ENCODE assay signal across 21 cellular contexts in genomic region chr20:37309290-37309689, GRCh38. TPM values are rescaled to one million over a fixed set of nuclear protein-coding genes. Genes with fewer than 3 reads are reported as not detected.
DNase-seq lines count a peak whose midpoint lies in the region; ATAC-seq, FAIRE-seq and TF ChIP-seq lines count a peak whose summit lies in the region.
"Had no signal": no experiment of that assay in that cellular context is flagged by ENCODE, and none has a peak within 500 bp of the region (broad histone marks: within the 10 kb centered on the region; RNA-seq: fewer than 3 reads in every experiment).

No MANE protein-coding gene starts in this region.

- H3K79me2 ChIP-seq in GM12878 (ENCODE audit: control insufficient read depth, insufficient read depth, low read length) = peaks cover 52% of the 10 kb centered on the region
- H3K79me2 ChIP-seq in parathyroid adenoma = peaks cover 21% of the 10 kb centered on the region

- intact Hi-C loops in left ventricle myocardium inferior (cut with micrococcal nuclease) = no loop called here
- intact Hi-C loops in GM12878 (cut with micrococcal nuclease; ENCODE audit: unreplicated experiment) = loop anchor here (2.0 kb wide), 1 partner anchor 38 kb away; the partner anchor contains the start of gene SRC

- no peak for DNase-seq in cardiac muscle cell (ENCODE audit: low read depth in 1 of 2, low spot score in 1 of 2)
- no peak for DNase-seq in left ventricle myocardium inferior
- no peak for DNase-seq in GM12878 (ENCODE audit: low read depth, low spot score)
- DNase-seq in type B pancreatic cell (ENCODE audit: extremely low spot score, unreplicated experiment) = no peak
- DNase-seq in activated CD4-positive, CD25-positive, alpha-beta regulatory T cell treated with anti-CD3 and anti-CD28 coated beads, Interleukin-2, amount 50 U/mL, for 72 hours = no peak
- no peak for DNase-seq in COLO668 (lab: John Stamatoyannopoulos, UW; ENCODE audit: unreplicated experiment)
- DNase-seq: activated CD4-positive, alpha-beta T cell treated with anti-CD3 and anti-CD28 coated beads for 1 hour; anterior cingulate cortex; DMS53; NCI-H146; pancreas; SJCRH30; T1000 had no signal

- RAD21 ChIA-PET in GM12878 (lab: Charles Lee; ENCODE audit: unreplicated experiment) = interaction anchor here (1.1 to 1.7 kb wide), 2 partner anchors 35 to 40 kb away, joined by 4 read pairs; no protein-coding TSS in a partner anchor

- ATAC-seq in GM12878 (no peak), HG03354 (IDR thresholded peaks at IDR 0.05; ENCODE audit: poor library complexity, severe bottlenecking, unreplicated experiment) (no peak)

- H3K9ac ChIP-seq in GM12878 (ENCODE audit: control insufficient read depth, insufficient read depth, low read length) (peak overlapping the region; percentile 70), parathyroid adenoma (no peak overlapping the region)

- H3K36me3 ChIP-seq in cardiac muscle cell (peaks cover 7% of the 10 kb centered on the region), left ventricle myocardium inferior (peaks cover 32% of the 10 kb centered on the region), GM12878 (ENCODE audit: control insufficient read depth in 2 of 2, insufficient read depth in 2 of 2, low read length in 1 of 2) (peaks cover 26 to 44% of the 10 kb centered on the region in 2 experiments), parathyroid adenoma (ENCODE audit: control insufficient read depth, insufficient read depth, low read length) (no peaks in the 10 kb centered on the region)
- H3K36me3 ChIP-seq: pancreas had no signal

- 95% methylated on average over 6 of the region's 6 CpGs for WGBS in GM12878 (ENCODE audit: insufficient coverage, insufficient replicate concordance, low lambda C conversion rate, missing lambda C conversion rate)

- no peak for TF ChIP-seq CTCF in cardiac muscle cell (IDR thresholded peaks at IDR 0.05; ENCODE audit: low read depth, low read length)
- TF ChIP-seq CTCF in left ventricle myocardium inferior (IDR thresholded peaks at IDR 0.05; ENCODE audit: borderline replicate concordance) = no peak
- no peak for TF ChIP-seq CTCF in GM12878 (IDR thresholded peaks at IDR 0.05 in 2 of 3, conservative IDR thresholded peaks at IDR 0.05 in 1 of 3; ENCODE audit: control insufficient read depth in 2 of 3, extremely low read depth in 1 of 3, insufficient read depth in 1 of 3, low read depth in 3 of 3, low read length in 3 of 3)
- no peak for TF ChIP-seq CTCF in parathyroid adenoma (IDR thresholded peaks at IDR 0.05)
- no peak for TF ChIP-seq CTCF in type B pancreatic cell (conservative IDR thresholded peaks at IDR 0.05)

- TF ChIP-seq EP300 in GM12878 (IDR thresholded peaks at IDR 0.05; ENCODE audit: borderline replicate concordance in 1 of 2, control insufficient read depth in 1 of 2, low read depth in 2 of 2, low read length in 2 of 2) = no peak

- no TSS peak for BruUV-seq in GM12878 (replicated peaks; lab: Mats Ljungman, UMichigan)

- no peaks in the 10 kb centered on the region for H3K9me3 Mint-ChIP-seq in type B pancreatic cell

- H3K27me3 ChIP-seq in cardiac muscle cell = no peaks in the 10 kb centered on the region
- no peaks in the 10 kb centered on the region for H3K27me3 ChIP-seq in left ventricle myocardium inferior (ENCODE audit: low read depth)
- H3K27me3 ChIP-seq in GM12878 (replicated peaks in 1 of 2; ENCODE audit: control insufficient read depth in 2 of 2, insufficient read depth in 2 of 2, low read length in 1 of 2) = no peaks in the 10 kb centered on the region
- H3K27me3 ChIP-seq in parathyroid adenoma (ENCODE audit: control insufficient read depth, insufficient read depth, low read length) = no peaks in the 10 kb centered on the region
- H3K27me3 ChIP-seq: pancreas, SJCRH30 had no signal

- peaks cover 31% of the 10 kb centered on the region for H3K36me3 Mint-ChIP-seq in type B pancreatic cell

- SMC1A ChIA-PET in GM12878 (lab: Charles Lee; ENCODE audit: uncharacterized antibody, unreplicated experiment) = interaction anchor here (1.1 to 1.5 kb wide), 4 partner anchors 11 to 39 kb away, joined by 3 to 7 read pairs (median 4); no protein-coding TSS in a partner anchor

- H3K27ac ChIP-seq in cardiac muscle cell (peak overlapping the region; percentile 80), left ventricle myocardium inferior (replicated peaks) (no peak overlapping the region), GM12878 (ENCODE audit: control insufficient read depth, insufficient read depth) (peak overlapping the region; percentile 93), parathyroid adenoma (peak overlapping the region; percentile 12)
- H3K27ac ChIP-seq: SJCRH30 had no signal

- H3K9me3 ChIP-seq in cardiac muscle cell (ENCODE audit: low read depth) (no peaks in the 10 kb centered on the region), left ventricle myocardium inferior (replicated peaks) (no peaks in the 10 kb centered on the region), GM12878 (replicated peaks; ENCODE audit: control insufficient read depth, insufficient read depth, low read length) (no peaks in the 10 kb centered on the region), parathyroid adenoma (ENCODE audit: control insufficient read depth, low read length) (no peaks in the 10 kb centered on the region)
- H3K9me3 ChIP-seq: pancreas, SJCRH30 had no signal

- CTCF ChIA-PET in GM12878 (lab: Yijun Ruan, JAX) = interaction anchor here (1.5 to 1.7 kb wide), 2 partner anchors 11 to 35 kb away, joined by 3 read pairs; no protein-coding TSS in a partner anchor

- H3K4me3 Mint-ChIP-seq in type B pancreatic cell = no peak overlapping the region

- H3K4me1 Mint-ChIP-seq in type B pancreatic cell (ENCODE audit: unreplicated experiment) = peaks cover 38% of the 10 kb centered on the region

- POLR2A ChIA-PET in GM12878 (lab: Charles Lee) = interaction anchor here (0.6 to 1.2 kb wide), 3 partner anchors 10 to 28 kb away, joined by 3 read pairs; no protein-coding TSS in a partner anchor

- no peak for TF ChIP-seq POLR2A in GM12878 (IDR thresholded peaks at IDR 0.05; ENCODE audit: low read depth, low read length)

- H3K4me3 ChIP-seq in cardiac muscle cell (no peak overlapping the region), left ventricle myocardium inferior (no peak overlapping the region), GM12878 (no peak overlapping the region), parathyroid adenoma (ENCODE audit: low read depth, low read length) (no peak overlapping the region)
- H3K4me3 ChIP-seq: pancreas, SJCRH30, skin epidermis had no signal

- no peaks in the 10 kb centered on the region for H4K20me1 ChIP-seq in GM12878 (ENCODE audit: control insufficient read depth, insufficient read depth)

- H2AFZ ChIP-seq in GM12878 (ENCODE audit: control insufficient read depth, low read depth, low read length) = no peak overlapping the region
- H2AFZ ChIP-seq in parathyroid adenoma = no peak overlapping the region

- in situ Hi-C loops in GM12878 (cut with MboI) = no loop called here

- no peaks in the 10 kb centered on the region for H3K27me3 Mint-ChIP-seq in type B pancreatic cell

- H3K27ac Mint-ChIP-seq in type B pancreatic cell = peak overlapping the region; percentile 83

- H3K4me2 ChIP-seq in GM12878 (ENCODE audit: control insufficient read depth, insufficient read depth) (peak overlapping the region; percentile 93), parathyroid adenoma (ENCODE audit: low read length) (no peak overlapping the region)

- H3K4me1 ChIP-seq in cardiac muscle cell (ENCODE audit: low read depth) (peaks cover 33% of the 10 kb centered on the region), left ventricle myocardium inferior (peaks cover 48% of the 10 kb centered on the region), GM12878 (ENCODE audit: control insufficient read depth, insufficient read depth, low read length) (peaks cover 43% of the 10 kb centered on the region), parathyroid adenoma (peaks cover 13% of the 10 kb centered on the region)

- no peak for FAIRE-seq in GM12878 (lab: Jason Lieb, UNC)
- FAIRE-seq: endometrium, pancreas had no signal

- no peak for TF ChIP-seq RAD21 in GM12878 (IDR thresholded peaks at IDR 0.05; ENCODE audit: insufficient read depth, low read depth, low read length)

RNA-seq across cellular contexts. Expression of gene MANBAL, which starts 19.8 kb away (rescaled TPM):
- total RNA-seq in cardiac muscle cell (27.7 and 34.7 TPM in 2 replicates), left ventricle myocardium inferior (19.2 TPM), GM12878 (2014; rRNA removed) (8.6 and 12.2 TPM in 2 replicates), GM12878 (2014; rRNA removed; fragmentation: Illumina TruSeq; extraction: Trizol) (15.0 and 15.6 TPM in 2 replicates), GM12878 (2021) (18.9 TPM in 2 replicates), type B pancreatic cell (ENCODE audit: low replicate concordance) (35.5 and 40.4 TPM in 2 replicates)
- polyA plus RNA-seq in cardiac muscle cell (111 and 115 TPM in 2 replicates), GM12878 (2011; rRNA removed) (25.1 and 39.0 TPM in 2 replicates), GM12878 (2014; fragmentation: Illumina TruSeq; extraction: Trizol) (20.2 and 30.7 TPM in 2 replicates), GM12878 (2014; fragmentation: Nextera tagmentation; extraction: Ambion mirVana) (10 to 100 TPM; 13.7 to 15.6 TPM), GM12878 (2014; rRNA removed) (33.7 and 36.4 TPM in 2 replicates), GM12878 (2016; fragmentation: Nextera tagmentation; extraction: Ambion mirVana) (10 to 100 TPM; 40.8 to 45.6 TPM)
- total RNA-seq in GM12878 (2013; cell fraction: nucleolus; rRNA removed) = 16.3 and 20.6 TPM in 2 replicates
- 22.4 TPM for polyA plus RNA-seq in GM12878 (2011; ENCODE audit: low read depth)
- 52.9 and 61.1 TPM in 2 replicates for polyA plus RNA-seq in GM12878 (2011; cell fraction: cytosol; rRNA removed)
- polyA plus RNA-seq in GM12878 (2011; cell fraction: nucleus; rRNA removed) = 32.8 and 42.1 TPM in 2 replicates
- polyA plus RNA-seq in GM12878 (2012) = 23.7 and 25.2 TPM in 2 replicates
- 25.5 and 25.8 TPM in 2 replicates for polyA minus RNA-seq in GM12878 (2011; rRNA and poly(A)+ RNA removed)
- polyA minus RNA-seq in GM12878 (2011; cell fraction: cytosol; rRNA and poly(A)+ RNA removed) = 7.5 and 9.5 TPM in 2 replicates
- polyA minus RNA-seq in GM12878 (2011; cell fraction: nucleus; rRNA and poly(A)+ RNA removed) = 4.2 and 8.4 TPM in 2 replicates

RNA-seq across cellular contexts. Expression of gene SRC, which starts 36.6 kb away (rescaled TPM):
- total RNA-seq in cardiac muscle cell = 26.5 and 34.3 TPM in 2 replicates
- polyA plus RNA-seq in cardiac muscle cell = 26.2 and 34.7 TPM in 2 replicates
- 4.2 TPM for total RNA-seq in left ventricle myocardium inferior
- 118 and 148 TPM in 2 replicates for total RNA-seq in GM12878 (2013; cell fraction: nucleolus; rRNA removed)
- total RNA-seq in GM12878 (2014; rRNA removed) = 22.1 and 27.4 TPM in 2 replicates
- 19.3 and 20.0 TPM in 2 replicates for total RNA-seq in GM12878 (2014; rRNA removed; fragmentation: Illumina TruSeq; extraction: Trizol)
- total RNA-seq in GM12878 (2021) = 63.5 and 71.3 TPM in 2 replicates
- 15.0 TPM for polyA plus RNA-seq in GM12878 (2011; ENCODE audit: low read depth)
- 18.4 and 32.0 TPM in 2 replicates for polyA plus RNA-seq in GM12878 (2011; rRNA removed)
- 41.3 and 47.7 TPM in 2 replicates for polyA plus RNA-seq in GM12878 (2011; cell fraction: cytosol; rRNA removed)
- polyA plus RNA-seq in GM12878 (2011; cell fraction: nucleus; rRNA removed) = 185 and 196 TPM in 2 replicates
- 25.3 and 26.0 TPM in 2 replicates for polyA plus RNA-seq in GM12878 (2012)
- 20.3 and 33.1 TPM in 2 replicates for polyA plus RNA-seq in GM12878 (2014; fragmentation: Illumina TruSeq; extraction: Trizol)
- polyA plus RNA-seq in GM12878 (2014; fragmentation: Nextera tagmentation; extraction: Ambion mirVana) = under 1 TPM; 0.60 to 0.85 TPM
- polyA plus RNA-seq in GM12878 (2014; rRNA removed) = 47.1 and 61.4 TPM in 2 replicates
- polyA plus RNA-seq in GM12878 (2016; fragmentation: Nextera tagmentation; extraction: Ambion mirVana) = 10 to 100 TPM; 26.9 TPM
- 41.8 and 64.6 TPM in 2 replicates for polyA minus RNA-seq in GM12878 (2011; rRNA and poly(A)+ RNA removed)
- polyA minus RNA-seq in GM12878 (2011; cell fraction: cytosol; rRNA and poly(A)+ RNA removed) = 22.9 and 30.8 TPM in 2 replicates
- 42.9 and 73.0 TPM in 2 replicates for polyA minus RNA-seq in GM12878 (2011; cell fraction: nucleus; rRNA and poly(A)+ RNA removed)
- total RNA-seq in type B pancreatic cell (ENCODE audit: low replicate concordance) = 56.0 and 70.3 TPM in 2 replicates

RNA-seq across cellular contexts. Expression of gene GHRH, which starts 47.7 kb away (rescaled TPM):
- 0.63 and 1.1 TPM in 2 replicates for total RNA-seq in cardiac muscle cell
- polyA plus RNA-seq in cardiac muscle cell = 0.34 TPM in 1 of 2 replicates, not detected in the other
- total RNA-seq in left ventricle myocardium inferior = 0.93 TPM
- total RNA-seq in GM12878 (2013; cell fraction: nucleolus; rRNA removed) = not detected in 2 replicates
- total RNA-seq in GM12878 (2014; rRNA removed) = not detected in 2 replicates
- not detected in 2 replicates for total RNA-seq in GM12878 (2014; rRNA removed; fragmentation: Illumina TruSeq; extraction: Trizol)
- not detected in 2 replicates for total RNA-seq in GM12878 (2021)
- not detected for polyA plus RNA-seq in GM12878 (2011; ENCODE audit: low read depth)
- not detected in 2 replicates for polyA plus RNA-seq in GM12878 (2011; rRNA removed)
- not detected in 2 replicates for polyA plus RNA-seq in GM12878 (2011; cell fraction: cytosol; rRNA removed)
- not detected in 2 replicates for polyA plus RNA-seq in GM12878 (2011; cell fraction: nucleus; rRNA removed)
- polyA plus RNA-seq in GM12878 (2012) = not detected in 2 replicates
- polyA plus RNA-seq in GM12878 (2014; fragmentation: Illumina TruSeq; extraction: Trizol) = not detected in 2 replicates
- not detected for polyA plus RNA-seq in GM12878 (2014; fragmentation: Nextera tagmentation; extraction: Ambion mirVana)
- polyA plus RNA-seq in GM12878 (2014; rRNA removed) = not detected in 2 replicates
- not detected for polyA plus RNA-seq in GM12878 (2016; fragmentation: Nextera tagmentation; extraction: Ambion mirVana)
- not detected in 2 replicates for polyA minus RNA-seq in GM12878 (2011; rRNA and poly(A)+ RNA removed)
- not detected in 2 replicates for polyA minus RNA-seq in GM12878 (2011; cell fraction: cytosol; rRNA and poly(A)+ RNA removed)
- not detected in 2 replicates for polyA minus RNA-seq in GM12878 (2011; cell fraction: nucleus; rRNA and poly(A)+ RNA removed)
- 0.77 and 3.9 TPM in 2 replicates for total RNA-seq in type B pancreatic cell (ENCODE audit: low replicate concordance)
- total RNA-seq: liver, M059J, myocyte, pancreas, SJCRH30, subcutaneous adipose tissue had no signal
- polyA plus RNA-seq: liver had no signal
